In genomic region chr7:2399848-2400587, GRCh38 we compare ENCODE assay signal across 8 cellular contexts. TPM values are rescaled to one million over a fixed set of nuclear protein-coding genes. Genes with fewer than 3 reads are reported as not detected.
DNase-seq lines count a peak whose midpoint lies in the region; ATAC-seq and TF ChIP-seq lines count a peak whose summit lies in the region.

No MANE protein-coding gene starts in this region.

- H3K9me3 Mint-ChIP-seq in naive thymus-derived CD4-positive, alpha-beta T cell, result no peaks in the 10 kb centered on the region
- peaks cover 7% of the 10 kb centered on the region for H3K9me3 Mint-ChIP-seq in glutamatergic neuron (ENCODE audit: unreplicated experiment)

- peak overlapping the region in 6 of 9 donors; percentile 38 to 81 (median 52) for H3K27ac Mint-ChIP-seq in naive thymus-derived CD4-positive, alpha-beta T cell
- H3K27ac Mint-ChIP-seq in glutamatergic neuron (ENCODE audit: unreplicated experiment), result no peak overlapping the region

- ATAC-seq in DND-41 (ENCODE audit: insufficient read depth, low read depth), result peak; percentile 52
- no peak for ATAC-seq in naive thymus-derived CD4-positive, alpha-beta T cell
- ATAC-seq in GM19324 (IDR thresholded peaks at IDR 0.05; ENCODE audit: low FRiP score, unreplicated experiment), result no peak
- no peak for ATAC-seq in HG03354 (IDR thresholded peaks at IDR 0.05; ENCODE audit: poor library complexity, severe bottlenecking, unreplicated experiment)

- CTCF ChIA-PET in naive thymus-derived CD4-positive, alpha-beta T cell (lab: Charles Lee), result interaction anchor here (0.6 kb wide), 2 partner anchors 196 to 1468 kb away, joined by 3 read pairs; no protein-coding TSS in a partner anchor

- peaks cover 6% of the 10 kb centered on the region for H4K20me1 ChIP-seq in DND-41 (ENCODE audit: insufficient read depth, low read length)

- intact Hi-C loops in naive thymus-derived CD4-positive, alpha-beta T cell (cut with micrococcal nuclease), result loop anchor here (5.0 kb wide), 4 partner anchors 107 to 983 kb away; partner anchors contain the start of genes CARD11 (in 1 of the 2) and TTYH3 (in 1 of the 2)

- no peak overlapping the region for H3K4me2 ChIP-seq in DND-41 (ENCODE audit: insufficient read depth, low read length)

- H3K79me2 ChIP-seq in DND-41 (ENCODE audit: insufficient read depth, low read length), result peaks cover 11% of the 10 kb centered on the region

- peaks cover 31% of the 10 kb centered on the region for H3K4me1 ChIP-seq in DND-41 (ENCODE audit: insufficient read depth, low read length)
- peaks cover 11 to 13% of the 10 kb centered on the region in 2 donors for H3K4me1 ChIP-seq in naive thymus-derived CD4-positive, alpha-beta T cell (ENCODE audit: control insufficient read depth in 2 of 2, insufficient read depth in 2 of 2, low read length in 2 of 2)

- H3K27ac ChIP-seq in DND-41 (ENCODE audit: low read length), result peak overlapping the region; percentile 15; the same call in 1 of the 2 replicates
- H3K27ac ChIP-seq in naive thymus-derived CD4-positive, alpha-beta T cell (ENCODE audit: low read depth, low read length), result no peak overlapping the region

- peaks cover 0 to 4% (median 0%) of the 10 kb centered on the region in 5 donors for H3K36me3 Mint-ChIP-seq in naive thymus-derived CD4-positive, alpha-beta T cell
- peaks cover 5% of the 10 kb centered on the region for H3K36me3 Mint-ChIP-seq in glutamatergic neuron (ENCODE audit: unreplicated experiment)

- TF ChIP-seq CTCF in DND-41 (IDR thresholded peaks at IDR 0.05; ENCODE audit: borderline replicate concordance, extremely low read depth, low read length, poor library complexity, severe bottlenecking) (no peak), glutamatergic neuron (IDR thresholded peaks at IDR 0.05; ENCODE audit: partially characterized antibody, unreplicated experiment) (no peak)

- H3K4me1 Mint-ChIP-seq in naive thymus-derived CD4-positive, alpha-beta T cell, result peaks cover 16 to 33% (median 26%) of the 10 kb centered on the region in 7 donors
- peaks cover 7% of the 10 kb centered on the region for H3K4me1 Mint-ChIP-seq in glutamatergic neuron (ENCODE audit: low read depth, unreplicated experiment)

- TF ChIP-seq POLR2A in erythroblast (IDR thresholded peaks at IDR 0.05; ENCODE audit: low read length), result peak; percentile 24

- no peak overlapping the region for H3K9ac ChIP-seq in DND-41 (ENCODE audit: low read depth, low read length)

- no peaks in the 10 kb centered on the region for H3K36me3 ChIP-seq in DND-41 (ENCODE audit: insufficient read depth, low read length)
- H3K36me3 ChIP-seq in naive thymus-derived CD4-positive, alpha-beta T cell (ENCODE audit: control insufficient read depth in 2 of 3, insufficient read depth in 3 of 3, low read length in 3 of 3), result peaks cover 0 to 3% (median 0%) of the 10 kb centered on the region in 3 experiments

- H3K4me3 Mint-ChIP-seq in naive thymus-derived CD4-positive, alpha-beta T cell, result peak overlapping the region in 4 of 10 donors; percentile 12 to 65 (median 59)
- no peak overlapping the region for H3K4me3 Mint-ChIP-seq in glutamatergic neuron (ENCODE audit: unreplicated experiment)

- H3K27me3 Mint-ChIP-seq in naive thymus-derived CD4-positive, alpha-beta T cell, result peaks cover 0 to 2% (median 0%) of the 10 kb centered on the region in 5 donors
- no peaks in the 10 kb centered on the region for H3K27me3 Mint-ChIP-seq in glutamatergic neuron (ENCODE audit: unreplicated experiment)

- H3K9me3 ChIP-seq in DND-41 (ENCODE audit: insufficient read depth, low read length, severe bottlenecking), result no peaks in the 10 kb centered on the region
- H3K9me3 ChIP-seq in naive thymus-derived CD4-positive, alpha-beta T cell (ENCODE audit: control insufficient read depth in 2 of 3, low read length in 3 of 3), result no peaks in the 10 kb centered on the region

- POLR2A ChIA-PET in naive thymus-derived CD4-positive, alpha-beta T cell (lab: Charles Lee), result no interaction called here

- H2AFZ ChIP-seq in DND-41 (ENCODE audit: low read depth, low read length), result no peak overlapping the region; the same call in 1 of the 2 replicates

- H3K27me3 ChIP-seq in DND-41 (ENCODE audit: insufficient read depth, low read length, poor library complexity), result no peaks in the 10 kb centered on the region
- H3K27me3 ChIP-seq in naive thymus-derived CD4-positive, alpha-beta T cell (ENCODE audit: control insufficient read depth in 2 of 2, insufficient read depth in 2 of 2, low read length in 2 of 2), result no peaks in the 10 kb centered on the region

- DNase-seq in DND-41, result peak; percentile 71
- DNase-seq in M059J (ENCODE audit: low read depth), result peak; percentile 98
- peak; percentile 67 for DNase-seq in T1000 (lab: John Stamatoyannopoulos, UW)
- DNase-seq in erythroblast (lab: John Stamatoyannopoulos, UW), result peak; percentile 67 to 76
- DNase-seq in naive thymus-derived CD4-positive, alpha-beta T cell, result no peak
- no peak for DNase-seq in glutamatergic neuron

- no peak overlapping the region for H3K4me3 ChIP-seq in DND-41 (ENCODE audit: low read depth in 1 of 2, low read length in 2 of 2)
- H3K4me3 ChIP-seq in naive thymus-derived CD4-positive, alpha-beta T cell (ENCODE audit: low read length), result no peak overlapping the region

RNA-seq across cellular contexts. Expression of gene CHST12, which starts 3.4 kb away (rescaled TPM):
- total RNA-seq in M059J (2014; rRNA removed; shearing (Covaris generic)), result 8.5 and 14.3 TPM in 2 replicates
- total RNA-seq in naive thymus-derived CD4-positive, alpha-beta T cell, result 10 to 100 TPM; 13.3 to 41.6 (median 24.3) TPM
- polyA plus RNA-seq in naive thymus-derived CD4-positive, alpha-beta T cell, result 10 to 100 TPM in 1 of 2 donors, 1 to 10 TPM in 1; 8.1 to 16.8 TPM
- total RNA-seq in glutamatergic neuron (ENCODE audit: unreplicated experiment), result 27.3 TPM

RNA-seq across cellular contexts. Expression of gene EIF3B, which starts 45.4 kb away (rescaled TPM):
- 160 and 165 TPM in 2 replicates for total RNA-seq in M059J (2014; rRNA removed; shearing (Covaris generic))
- total RNA-seq in naive thymus-derived CD4-positive, alpha-beta T cell, result 100 to 1,000 TPM; 127 to 189 (median 158) TPM
- 100 to 1,000 TPM in 1 of 2 donors, 10 to 100 TPM in 1; 78.0 to 157 TPM for polyA plus RNA-seq in naive thymus-derived CD4-positive, alpha-beta T cell
- total RNA-seq in glutamatergic neuron (ENCODE audit: unreplicated experiment), result 136 TPM

Comparison
In these comparisons a context has a peak if more than half of its experiments do, and no peak if none do; other contexts are left out.
1. DNase-seq: peak in DND-41 (single experiment), M059J (single experiment), T1000 (single experiment) and erythroblast (2 of 2); none in naive thymus-derived CD4-positive, alpha-beta T cell (0 of 9) and glutamatergic neuron (single experiment).